Comparison of ENCODE assay signal across 8 cellular contexts in the genomic region with DNA sequence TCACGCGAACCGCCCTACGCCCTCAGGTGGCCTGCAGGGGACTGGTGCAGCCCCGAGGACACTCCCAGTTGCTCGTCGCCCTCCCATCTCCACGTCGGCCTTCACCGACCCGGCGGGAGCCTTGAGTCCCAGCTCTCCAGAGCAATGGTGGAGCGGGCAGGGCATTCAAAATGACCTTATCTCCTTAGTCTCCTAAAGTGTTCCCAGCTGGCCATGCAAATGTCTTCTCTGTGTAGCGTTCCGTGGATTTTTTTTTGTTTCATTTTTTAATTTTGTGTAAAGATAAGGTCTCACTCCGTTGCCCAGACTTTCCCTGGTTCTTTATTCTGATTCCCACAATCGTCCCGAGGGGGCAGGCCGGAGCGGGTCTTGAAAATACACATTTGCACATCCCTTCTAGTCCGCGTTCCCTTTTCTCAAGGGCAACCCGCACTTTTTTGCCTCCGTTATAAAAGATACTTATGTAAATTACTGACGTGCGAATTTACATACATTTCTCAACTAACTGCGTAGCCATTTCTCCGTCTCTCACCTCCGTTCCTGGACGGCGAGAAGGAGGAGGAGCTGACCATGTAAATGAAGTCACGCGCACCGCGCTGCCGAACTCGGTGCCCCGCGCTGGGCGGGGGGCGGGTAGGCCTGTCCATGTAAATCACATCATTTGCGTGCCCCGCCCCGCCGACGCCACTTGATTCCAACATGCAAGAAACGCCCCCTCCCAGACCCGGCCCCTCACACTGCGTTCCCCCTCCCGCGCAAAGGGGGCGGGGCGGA. TPM values are rescaled to one million over a fixed set of nuclear protein-coding genes. Genes with fewer than 3 reads are reported as not detected.
DNase-seq lines count a peak whose midpoint lies in the region; ATAC-seq, FAIRE-seq and TF ChIP-seq lines count a peak whose summit lies in the region.

No MANE protein-coding gene starts in this region.

- H3K27me3 Mint-ChIP-seq in nephron progenitor cell (ENCODE audit: low read depth, poor library complexity) = no peaks in the 10 kb centered on the region
- H3K27me3 Mint-ChIP-seq in stimulated activated naive CD8-positive, alpha-beta T cell treated with anti-CD3 and anti-CD28 coated beads, Interleukin-15, Interleukin-2, amounts not matched to agents 100 ng/mL and 50 ng/mL, for 24 hours = no peaks in the 10 kb centered on the region

- peaks cover 9% of the 10 kb centered on the region for H3K36me3 Mint-ChIP-seq in nephron progenitor cell (ENCODE audit: low read depth)
- peaks cover 21% of the 10 kb centered on the region for H3K36me3 Mint-ChIP-seq in stimulated activated naive CD8-positive, alpha-beta T cell treated with anti-CD3 and anti-CD28 coated beads, Interleukin-15, Interleukin-2, amounts not matched to agents 100 ng/mL and 50 ng/mL, for 24 hours (ENCODE audit: low read depth)

- H3K4me1 Mint-ChIP-seq in nephron progenitor cell = peaks cover 39% of the 10 kb centered on the region
- H3K4me1 Mint-ChIP-seq in stimulated activated naive CD8-positive, alpha-beta T cell treated with anti-CD3 and anti-CD28 coated beads, Interleukin-15, Interleukin-2, amounts not matched to agents 100 ng/mL and 50 ng/mL, for 24 hours (ENCODE audit: low read depth) = peaks cover 51% of the 10 kb centered on the region

- H3F3A ChIP-seq in Loucy (ENCODE audit: low read depth) = 0 out of 2 replicates have a peak, but pooled peaks cover 3% of the 10 kb centered on the region

- ATAC-seq in RWPE2 (ENCODE audit: low read depth) = peak; percentile 89

- no peaks in the 10 kb centered on the region for H3K27me3 ChIP-seq in H7 (ENCODE audit: control insufficient read depth, insufficient read depth, low read length)
- H3K27me3 ChIP-seq in Loucy (ENCODE audit: insufficient read depth, low read length, poor library complexity, severe bottlenecking) = no peaks in the 10 kb centered on the region
- no peaks in the 10 kb centered on the region for H3K27me3 ChIP-seq in RWPE2 (ENCODE audit: insufficient read depth, poor library complexity, severe bottlenecking)

- peak overlapping the region; percentile 79 for H3K27ac ChIP-seq in RWPE2 (ENCODE audit: poor library complexity, severe bottlenecking)

- H3K4me3 ChIP-seq in H7 (ENCODE audit: insufficient read depth, low read depth, low read length) (peak overlapping the region; percentile 55), Loucy (ENCODE audit: low read length, poor library complexity, severe bottlenecking) (peak overlapping the region; percentile 82), RWPE2 (ENCODE audit: severe bottlenecking) (peak overlapping the region; percentile 98)

- no peaks in the 10 kb centered on the region for H3K9me2 ChIP-seq in Loucy (replicated peaks; ENCODE audit: low read depth, low read length)

- peak; percentile 98 for FAIRE-seq in G401.6 (lab: Jason Lieb, UNC)

- peaks cover 41% of the 10 kb centered on the region for H4K20me1 ChIP-seq in Loucy (ENCODE audit: insufficient read depth, low read length, poor library complexity, severe bottlenecking)

- peak overlapping the region; percentile 78 for H3K4me2 ChIP-seq in Loucy (ENCODE audit: low read depth, low read length, poor library complexity, severe bottlenecking)

- H3K36me3 ChIP-seq in H7 (replicated peaks; ENCODE audit: control insufficient read depth, insufficient read depth, low read length) (peaks cover 11% of the 10 kb centered on the region), Loucy (ENCODE audit: insufficient read depth, low read length) (no peaks in the 10 kb centered on the region), RWPE2 (ENCODE audit: low read depth) (peaks cover 29% of the 10 kb centered on the region)

- H3K27ac Mint-ChIP-seq in nephron progenitor cell = peak overlapping the region; percentile 96
- peak overlapping the region; percentile 92 for H3K27ac Mint-ChIP-seq in stimulated activated naive CD8-positive, alpha-beta T cell treated with anti-CD3 and anti-CD28 coated beads, Interleukin-15, Interleukin-2, amounts not matched to agents 100 ng/mL and 50 ng/mL, for 24 hours

- TF ChIP-seq CTCF in Loucy (conservative IDR thresholded peaks at IDR 0.05; ENCODE audit: low read length) = peak; percentile 56
- peak; percentile 59 for TF ChIP-seq CTCF in RWPE2 (IDR thresholded peaks at IDR 0.05; ENCODE audit: poor library complexity, severe bottlenecking)
- TF ChIP-seq CTCF in nephron progenitor cell (IDR thresholded peaks at IDR 0.05) = no peak

- H3K9me3 ChIP-seq in Loucy (ENCODE audit: insufficient read depth, low read depth, low read length) (no peaks in the 10 kb centered on the region), RWPE2 (ENCODE audit: severe bottlenecking) (no peaks in the 10 kb centered on the region)

- H3K9me3 Mint-ChIP-seq in nephron progenitor cell = no peaks in the 10 kb centered on the region
- H3K9me3 Mint-ChIP-seq in stimulated activated naive CD8-positive, alpha-beta T cell treated with anti-CD3 and anti-CD28 coated beads, Interleukin-15, Interleukin-2, amounts not matched to agents 100 ng/mL and 50 ng/mL, for 24 hours = no peaks in the 10 kb centered on the region

- H3K4me1 ChIP-seq in Loucy (ENCODE audit: insufficient read depth, low read length, poor library complexity, severe bottlenecking) = peaks cover 41% of the 10 kb centered on the region
- peaks cover 24% of the 10 kb centered on the region for H3K4me1 ChIP-seq in RWPE2 (ENCODE audit: insufficient read depth, poor library complexity, severe bottlenecking)

- peak overlapping the region; percentile 92 for H3K4me3 Mint-ChIP-seq in nephron progenitor cell
- peak overlapping the region; percentile 91 for H3K4me3 Mint-ChIP-seq in stimulated activated naive CD8-positive, alpha-beta T cell treated with anti-CD3 and anti-CD28 coated beads, Interleukin-15, Interleukin-2, amounts not matched to agents 100 ng/mL and 50 ng/mL, for 24 hours

- peak overlapping the region; percentile 81 for H3K9ac ChIP-seq in Loucy (ENCODE audit: low read depth, low read length, poor library complexity, severe bottlenecking)

- peak overlapping the region; percentile 95 for H2AFZ ChIP-seq in Loucy (ENCODE audit: low read length)

- peaks cover 44% of the 10 kb centered on the region for H3K79me2 ChIP-seq in Loucy (ENCODE audit: insufficient read depth, low read length)

- DNase-seq in H7 = peak; percentile 99
- DNase-seq in RWPE2 (ENCODE audit: low spot score) = peak; percentile 99
- DNase-seq in activated effector memory CD4-positive, alpha-beta T cell treated with Interleukin-2 at 50 U/mL for 16 hours = peak; percentile 100
- peak; percentile 99 for DNase-seq in fibroblast of the conjunctiva (ENCODE audit: low read depth)
- DNase-seq in nephron progenitor cell = peak; percentile 100

RNA-seq across cellular contexts. Expression of a gene that starts 0.6 kb away (rescaled TPM):
- total RNA-seq in H7 (2014; rRNA removed; shearing (Covaris generic)) = 110 and 148 TPM in 2 replicates

RNA-seq across cellular contexts. Expression of a gene that starts 20.4 kb away (rescaled TPM):
- total RNA-seq in H7 (2014; rRNA removed; shearing (Covaris generic)) = 23.8 and 26.4 TPM in 2 replicates

RNA-seq across cellular contexts. Expression of a gene that starts 23.1 kb away (rescaled TPM):
- not detected in 2 replicates for total RNA-seq in H7 (2014; rRNA removed; shearing (Covaris generic))

RNA-seq across cellular contexts. Expression of a gene that starts 47.4 kb away (rescaled TPM):
- total RNA-seq in H7 (2014; rRNA removed; shearing (Covaris generic)) = 440 and 502 TPM in 2 replicates

RNA-seq across cellular contexts. Expression of a gene that starts 48.1 kb away (rescaled TPM):
- 3.1 and 4.7 TPM in 2 replicates for total RNA-seq in H7 (2014; rRNA removed; shearing (Covaris generic))

Comparison
In these comparisons a context has a peak if more than half of its experiments do, and no peak if none do; other contexts are left out.
1. Peak in every context shown above with its lines: DNase-seq, ATAC-seq, H3K4me3 ChIP-seq and H3K27ac ChIP-seq.